Comparison of ENCODE assay signal across 42 cellular contexts in genomic region chr19:46689358-46689757, GRCh38. TPM values are rescaled to one million over a fixed set of nuclear protein-coding genes. Genes with fewer than 3 reads are reported as not detected.
"Had no signal": no experiment of that assay in that cellular context is flagged by ENCODE, and none has a peak within 500 bp of the region (broad histone marks: within the 10 kb centered on the region; RNA-seq: fewer than 3 reads in every experiment).

No MANE protein-coding gene starts in this region.

- H3K4me3 Mint-ChIP-seq: activated naive CD4-positive, alpha-beta T cell treated with anti-CD3 and anti-CD28 coated beads for 36 hours; activated naive CD4-positive, alpha-beta T cell treated with anti-CD3 and anti-CD28 coated beads, Interleukin-2, amount 10 ng/mL, durations not matched to agents 7 days and 5 days; activated naive CD4-positive, alpha-beta T cell treated with anti-CD3 and anti-CD28 coated beads, Interleukin-2, amount 50 U/mL, for 24 hours; activated naive CD8-positive, alpha-beta T cell; activated naive CD8-positive, alpha-beta T cell treated with anti-CD3 and anti-CD28 coated beads for 36 hours; activated naive CD8-positive, alpha-beta T cell treated with anti-CD3 and anti-CD28 coated beads, Interleukin-2, amount 10 ng/mL, durations not matched to agents 7 days and 5 days; activated naive CD8-positive, alpha-beta T cell treated with anti-CD3 and anti-CD28 coated beads, Interleukin-2, amount 50 U/mL, for 24 hours; activated T-cell treated with anti-CD3 and anti-CD28 coated beads, Interleukin-2, amount 50 U/mL, for 24 hours; activated T-cell treated with anti-CD3 and anti-CD28 coated beads, Interleukin-2, amount 50 U/mL, for 4 hours; activated T-cell treated with anti-CD3 and anti-CD28 coated beads, Interleukin-2, amount 50 U/mL, for 72 hours; activated T-helper 1 cell treated with anti-CD3 and anti-CD28 coated beads, Interleukin-12 subunit alpha, Interleukin-12 subunit beta, Interleukin-2, Interleukin-4 antibody, amounts not matched to agents 30 ng/mL and 10 ng/mL and 1 ng/mL, durations not matched to agents 14 hours and 24 hours and 36 hours; brain; central memory CD8-positive, alpha-beta T cell had no signal

- H3K27me3 Mint-ChIP-seq: activated naive CD4-positive, alpha-beta T cell treated with anti-CD3 and anti-CD28 coated beads, Interleukin-2, amount 10 ng/mL, durations not matched to agents 7 days and 5 days; activated naive CD4-positive, alpha-beta T cell treated with anti-CD3 and anti-CD28 coated beads, Interleukin-2, amount 50 U/mL, for 24 hours; activated naive CD8-positive, alpha-beta T cell; activated naive CD8-positive, alpha-beta T cell treated with anti-CD3 and anti-CD28 coated beads for 36 hours; activated naive CD8-positive, alpha-beta T cell treated with anti-CD3 and anti-CD28 coated beads, Interleukin-2, amount 10 ng/mL, durations not matched to agents 7 days and 5 days; activated naive CD8-positive, alpha-beta T cell treated with anti-CD3 and anti-CD28 coated beads, Interleukin-2, amount 50 U/mL, for 24 hours; activated T-cell treated with anti-CD3 and anti-CD28 coated beads, Interleukin-2, amount 50 U/mL, for 24 hours; brain; central memory CD8-positive, alpha-beta T cell had no signal

- H3K9me3 Mint-ChIP-seq: activated naive CD4-positive, alpha-beta T cell treated with anti-CD3 and anti-CD28 coated beads for 36 hours; activated naive CD4-positive, alpha-beta T cell treated with anti-CD3 and anti-CD28 coated beads, Interleukin-2, amount 10 ng/mL, durations not matched to agents 7 days and 5 days; activated naive CD4-positive, alpha-beta T cell treated with anti-CD3 and anti-CD28 coated beads, Interleukin-2, amount 50 U/mL, for 24 hours; activated naive CD4-positive, alpha-beta T cell treated with anti-CD3 and anti-CD28 coated beads, Interleukin-2, amount 50 U/mL, for 72 hours; activated naive CD8-positive, alpha-beta T cell treated with anti-CD3 and anti-CD28 coated beads for 36 hours; activated naive CD8-positive, alpha-beta T cell treated with anti-CD3 and anti-CD28 coated beads, Interleukin-2, amount 10 ng/mL, durations not matched to agents 7 days and 5 days; activated naive CD8-positive, alpha-beta T cell treated with anti-CD3 and anti-CD28 coated beads, Interleukin-2, amount 50 U/mL, for 24 hours; activated T-cell treated with anti-CD3 and anti-CD28 coated beads, Interleukin-2, amount 50 U/mL, for 24 hours; activated T-cell treated with anti-CD3 and anti-CD28 coated beads, Interleukin-2, amount 50 U/mL, for 4 hours; activated T-cell treated with anti-CD3 and anti-CD28 coated beads, Interleukin-2, amount 50 U/mL, for 72 hours; activated T-helper 1 cell treated with anti-CD3 and anti-CD28 coated beads, Interleukin-12 subunit alpha, Interleukin-12 subunit beta, Interleukin-2, Interleukin-4 antibody, amounts not matched to agents 30 ng/mL and 10 ng/mL and 1 ng/mL, durations not matched to agents 14 hours and 24 hours and 36 hours; activated T-helper 2 cell treated with anti-CD3 and anti-CD28 coated beads, Interferon-gamma antibody, Interleukin-2, Interleukin-4, amounts not matched to agents 10 μg/mL and 5 μg/mL and 100 μg/mL, durations not matched to agents 14 hours and 24 hours and 36 hours; brain; central memory CD8-positive, alpha-beta T cell had no signal

- ATAC-seq: activated naive CD4-positive, alpha-beta T cell treated with anti-CD3 and anti-CD28 coated beads, Interleukin-2, amount 50 U/mL, for 72 hours; activated naive CD8-positive, alpha-beta T cell treated with anti-CD3 and anti-CD28 coated beads, Interleukin-2, amount 50 U/mL, for 24 hours; activated T-cell treated with anti-CD3 and anti-CD28 coated beads, Interleukin-2, amount 50 U/mL, for 4 hours; activated T-cell treated with anti-CD3 and anti-CD28 coated beads, Interleukin-2, amount 50 U/mL, for 72 hours; body of pancreas had no signal

- DNase-seq: activated effector memory CD4-positive, alpha-beta T cell treated with anti-CD3 and anti-CD28 coated beads, Interleukin-2, amount 50 U/mL, for 16 hours; activated effector memory CD4-positive, alpha-beta T cell treated with Interleukin-2 at 50 U/mL for 16 hours; activated gamma-delta T cell; activated gamma-delta T cell treated with Interleukin-2 at 50 U/mL for 16 hours; activated naive CD4-positive, alpha-beta T cell; activated naive CD4-positive, alpha-beta T cell treated with anti-CD3 and anti-CD28 coated beads for 36 hours; activated naive CD4-positive, alpha-beta T cell treated with anti-CD3 and anti-CD28 coated beads, Interleukin-2, amount 10 ng/mL, durations not matched to agents 7 days and 5 days; activated naive CD4-positive, alpha-beta T cell treated with anti-CD3 and anti-CD28 coated beads, Interleukin-2, amount 50 U/mL, for 16 hours; activated naive CD4-positive, alpha-beta T cell treated with Interleukin-2 at 50 U/mL for 16 hours; activated naive CD8-positive, alpha-beta T cell treated with anti-CD3 and anti-CD28 coated beads for 36 hours; activated naive CD8-positive, alpha-beta T cell treated with anti-CD3 and anti-CD28 coated beads, Interleukin-2, amount 10 ng/mL, durations not matched to agents 7 days and 5 days; activated naive CD8-positive, alpha-beta T cell treated with anti-CD3 and anti-CD28 coated beads, Interleukin-2, amount 50 U/mL, for 24 hours; activated T-cell treated with anti-CD3 and anti-CD28 coated beads, Interleukin-2, amount 50 U/mL, for 1 hour; activated T-cell treated with anti-CD3 and anti-CD28 coated beads, Interleukin-2, amount 50 U/mL, for 24 hours; activated T-cell treated with anti-CD3 and anti-CD28 coated beads, Interleukin-2, amount 50 U/mL, for 4 hours; activated T-cell treated with anti-CD3 and anti-CD28 coated beads, Interleukin-2, amount 50 U/mL, for 48 hours; activated T-cell treated with anti-CD3 and anti-CD28 coated beads, Interleukin-2, amount 50 U/mL, for 72 hours; adrenal gland; amniotic stem cell; amygdala; anterior cingulate cortex; aorta; body of pancreas; brain microvascular endothelial cell; caudate nucleus; central memory CD4-positive, alpha-beta T cell; cerebellar nuclear complex had no signal

- H3K9me3 ChIP-seq: adrenal gland, ascending aorta, body of pancreas, breast epithelium had no signal

- H3K27ac Mint-ChIP-seq: activated naive CD4-positive, alpha-beta T cell treated with anti-CD3 and anti-CD28 coated beads for 36 hours; activated naive CD4-positive, alpha-beta T cell treated with anti-CD3 and anti-CD28 coated beads, Interleukin-2, amount 10 ng/mL, durations not matched to agents 7 days and 5 days; activated naive CD4-positive, alpha-beta T cell treated with anti-CD3 and anti-CD28 coated beads, Interleukin-2, amount 50 U/mL, for 24 hours; activated naive CD4-positive, alpha-beta T cell treated with anti-CD3 and anti-CD28 coated beads, Interleukin-2, amount 50 U/mL, for 72 hours; activated naive CD8-positive, alpha-beta T cell treated with anti-CD3 and anti-CD28 coated beads for 36 hours; activated naive CD8-positive, alpha-beta T cell treated with anti-CD3 and anti-CD28 coated beads, Interleukin-2, amount 10 ng/mL, durations not matched to agents 7 days and 5 days; activated naive CD8-positive, alpha-beta T cell treated with anti-CD3 and anti-CD28 coated beads, Interleukin-2, amount 50 U/mL, for 24 hours; activated T-cell treated with anti-CD3 and anti-CD28 coated beads, Interleukin-2, amount 50 U/mL, for 72 hours; activated T-helper 1 cell treated with anti-CD3 and anti-CD28 coated beads, Interleukin-12 subunit alpha, Interleukin-12 subunit beta, Interleukin-2, Interleukin-4 antibody, amounts not matched to agents 30 ng/mL and 10 ng/mL and 1 ng/mL, durations not matched to agents 14 hours and 24 hours and 36 hours; activated T-helper 2 cell treated with anti-CD3 and anti-CD28 coated beads, Interferon-gamma antibody, Interleukin-2, Interleukin-4, amounts not matched to agents 10 μg/mL and 5 μg/mL and 100 μg/mL, durations not matched to agents 14 hours and 24 hours and 36 hours; brain had no signal

- H3K4me1 Mint-ChIP-seq: activated naive CD4-positive, alpha-beta T cell treated with anti-CD3 and anti-CD28 coated beads, Interleukin-2, amount 10 ng/mL, durations not matched to agents 7 days and 5 days; activated naive CD4-positive, alpha-beta T cell treated with anti-CD3 and anti-CD28 coated beads, Interleukin-2, amount 50 U/mL, for 24 hours; activated naive CD8-positive, alpha-beta T cell treated with anti-CD3 and anti-CD28 coated beads for 36 hours; activated naive CD8-positive, alpha-beta T cell treated with anti-CD3 and anti-CD28 coated beads, Interleukin-2, amount 50 U/mL, for 24 hours; brain had no signal

RNA-seq across cellular contexts. Expression of gene GNG8, which starts 53.4 kb away (rescaled TPM):
- total RNA-seq: ascending aorta, astrocyte, body of pancreas, breast epithelium, bronchial epithelial cell, cardiac muscle cell, cardiac septum, cerebellum, chondrocyte had no signal
